In the genomic region with DNA sequence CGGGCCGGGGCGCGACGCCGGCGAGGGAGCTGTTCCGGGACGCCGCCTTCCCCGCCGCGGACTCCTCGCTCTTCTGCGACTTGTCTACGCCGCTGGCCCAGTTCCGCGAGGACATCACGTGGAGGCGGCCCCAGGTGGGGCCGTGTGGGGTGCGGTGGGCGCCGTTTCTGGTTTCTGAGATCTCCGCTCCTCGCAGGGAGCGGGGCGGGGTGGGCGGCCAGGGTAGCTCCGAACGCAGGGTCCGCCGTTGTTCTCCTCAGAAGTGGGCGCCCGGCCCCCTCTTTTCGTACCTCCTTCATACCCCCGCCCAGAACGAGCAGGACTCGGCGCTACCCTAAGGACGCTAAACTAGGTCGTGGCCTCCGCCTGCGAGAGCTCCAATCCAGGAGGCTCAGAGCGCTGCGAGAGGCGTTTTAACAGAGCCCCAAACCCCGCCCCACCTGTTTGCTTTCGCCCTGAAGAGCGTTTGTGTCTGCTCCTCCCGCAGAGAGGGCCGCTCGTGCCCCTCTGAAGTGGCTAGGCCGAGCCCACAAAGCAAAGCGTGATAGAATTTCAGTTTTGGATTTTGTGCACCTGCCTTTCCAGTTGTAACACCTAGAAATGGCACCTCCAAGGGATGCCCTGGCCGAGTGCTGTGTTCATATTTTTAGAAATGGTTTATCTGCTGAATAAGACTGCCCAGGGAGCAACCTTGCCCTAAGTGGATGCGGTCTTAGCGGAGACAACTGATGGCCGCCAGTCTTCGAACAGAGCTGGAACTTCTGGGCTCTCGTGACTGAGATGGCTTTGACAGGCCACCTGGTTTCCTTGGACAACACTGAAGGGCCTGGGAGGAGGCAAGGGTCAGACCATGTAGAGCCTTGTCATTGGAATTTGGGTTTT, we compare ENCODE assay signal across 8 cellular contexts. TPM values are rescaled to one million over a fixed set of nuclear protein-coding genes. Genes with fewer than 3 reads are reported as not detected.
DNase-seq lines count a peak whose midpoint lies in the region; ATAC-seq and TF ChIP-seq lines count a peak whose summit lies in the region.

No MANE protein-coding gene starts in this region.

- CTCF ChIA-PET in A673 (lab: Charles Lee): interaction anchor here (2.8 kb wide), 1 partner anchor 21 kb away, joined by 14 read pairs; no protein-coding TSS in a partner anchor

- DNase-seq in A673 (ENCODE audit: low spot score) (peak; percentile 45), HuH-7 (ENCODE audit: low spot score) (peak; percentile 53), T-helper 1 cell (peak; percentile 27 to 60 (median 53)), T47D (ENCODE audit: low read depth in 1 of 2, low spot score in 1 of 2) (peak; percentile 52 to 62), left colon (peak; percentile 59 to 70)
- DNase-seq in stimulated activated CD8-positive, alpha-beta memory T cell treated with anti-CD3 and anti-CD28 coated beads, Interleukin-4, amount 100 ng/mL, for 48 hours: peak; percentile 72

- H3K27me3 ChIP-seq in A673 (replicated peaks; ENCODE audit: insufficient read depth, low read depth, low read length, poor library complexity): no peaks in the 10 kb centered on the region

- H3K27ac ChIP-seq in A673 (ENCODE audit: low read depth, low read length, poor library complexity, severe bottlenecking): peak overlapping the region; percentile 97

- no peaks in the 10 kb centered on the region for H3K9me3 ChIP-seq in A673 (ENCODE audit: low read depth, low read length, poor library complexity, severe bottlenecking)

- TF ChIP-seq CTCF in A673 (conservative IDR thresholded peaks at IDR 0.05; ENCODE audit: low read depth, low read length): no peak

- peaks cover 29% of the 10 kb centered on the region for H3K4me1 ChIP-seq in A673 (ENCODE audit: insufficient read depth, low read length, poor library complexity, severe bottlenecking)

- intact Hi-C loops in A673 (cut with micrococcal nuclease; ENCODE audit: unreplicated experiment) (loop anchor here (1.0 kb wide), 1 partner anchor 21 kb away; no protein-coding TSS in a partner anchor), left colon (cut with DNase I, micrococcal nuclease) (no loop called here)

- peaks cover 7% of the 10 kb centered on the region for H3K36me3 ChIP-seq in A673 (ENCODE audit: insufficient read depth, low read length, poor library complexity, severe bottlenecking)

- peak overlapping the region; percentile 96 for H3K4me3 ChIP-seq in A673 (ENCODE audit: low read depth, low read length, poor library complexity, severe bottlenecking)

- POLR2A ChIA-PET in A673 (lab: Charles Lee; ENCODE audit: low non-redundant PET): interaction anchor here (0.5 to 0.7 kb wide), 2 partner anchors 13 to 862 kb away, joined by 4 read pairs; no protein-coding TSS in a partner anchor

- BruUV-seq in A673 (replicated peaks; lab: Mats Ljungman, UMichigan): no TSS peak

- in situ Hi-C loops in T47D (cut with HindIII; ENCODE audit: low pct_unique_long_range_greater_than_20kb, low sequenced_read_pairs): no loop called here

- peak; percentile 2 for ATAC-seq in GM18867 (IDR thresholded peaks at IDR 0.05; ENCODE audit: unreplicated experiment)
- peak; percentile 43 for ATAC-seq in left colon
- no peak for ATAC-seq in HG03095 (IDR thresholded peaks at IDR 0.05; ENCODE audit: unreplicated experiment)

RNA-seq across cellular contexts. Expression of a gene that starts 0.6 kb away (rescaled TPM):
- 43.4 and 43.5 TPM in 2 replicates for total RNA-seq in A673 (2021)
- total RNA-seq in left colon: 10 to 100 TPM; 33.6 to 36.1 TPM

RNA-seq across cellular contexts. Expression of a gene that starts 18.9 kb away (rescaled TPM):
- total RNA-seq in A673 (2021) (26.5 and 29.4 TPM in 2 replicates), left colon (100 to 1,000 TPM in 1 of 2 donors, 10 to 100 TPM in 1; 91.4 to 107 TPM)

RNA-seq across cellular contexts. Expression of a gene that starts 27.0 kb away (rescaled TPM):
- total RNA-seq in A673 (2021) (4.9 and 5.1 TPM in 2 replicates), left colon (1 to 10 TPM; 4.1 to 6.0 TPM)

RNA-seq across cellular contexts. Expression of a gene that starts 29.4 kb away (rescaled TPM):
- total RNA-seq in A673 (2021) (21.0 and 21.8 TPM in 2 replicates), left colon (10 to 100 TPM; 18.5 to 19.9 TPM)

RNA-seq across cellular contexts. Expression of a gene that starts 38.1 kb away (rescaled TPM):
- total RNA-seq in A673 (2021): 2.7 and 2.9 TPM in 2 replicates
- 10 to 100 TPM; 67.5 to 84.3 TPM for total RNA-seq in left colon
